19 cellular contexts compared by ENCODE assay signal in genomic region chr4:181637186-181638105, GRCh38.
DNase-seq lines count a peak whose midpoint lies in the region; ATAC-seq and TF ChIP-seq lines count a peak whose summit lies in the region.
"Had no signal": no experiment of that assay in that cellular context is flagged by ENCODE, and none has a peak within 500 bp of the region (broad histone marks: within the 10 kb centered on the region; RNA-seq: fewer than 3 reads in every experiment).

No MANE protein-coding gene starts in this region.

- peak; percentile 9 for DNase-seq in EH (ENCODE audit: low read depth)
- peak; percentile 3 for DNase-seq in HCEC 1CT
- peak; percentile 39 for DNase-seq in choroid plexus epithelial cell (ENCODE audit: low read depth)
- peak; percentile 69 for DNase-seq in skeletal muscle cell (ENCODE audit: low read depth)
- DNase-seq in putamen (ENCODE audit: low spot score): no peak
- DNase-seq: ACHN; CD8-positive, alpha-beta memory T cell; DND-41; MG63; NCI-H1105 treated with DMSO at 0.1 percent for 48 hours; NCI-H1930; NCI-H2171 treated with DMSO at 0.1 percent for 48 hours; NCI-H774; SHP77 had no signal

- TF ChIP-seq CTCF in choroid plexus epithelial cell (conservative IDR thresholded peaks at IDR 0.05; ENCODE audit: low read depth, low read length): no peak

- ATAC-seq in HG02884 (IDR thresholded peaks at IDR 0.05; ENCODE audit: unreplicated experiment) (no peak), GM21723 (IDR thresholded peaks at IDR 0.05; ENCODE audit: unreplicated experiment) (no peak)
- ATAC-seq: HCT116, Panc1 had no signal

- H3K4me3 ChIP-seq in choroid plexus epithelial cell (ENCODE audit: low read depth, low read length) (no peak overlapping the region), skeletal muscle cell (ENCODE audit: low read depth, low read length) (no peak overlapping the region)
- H3K4me3 ChIP-seq: BLaER1, MG63 had no signal
